8 cellular contexts compared by ENCODE assay signal in the genomic region with DNA sequence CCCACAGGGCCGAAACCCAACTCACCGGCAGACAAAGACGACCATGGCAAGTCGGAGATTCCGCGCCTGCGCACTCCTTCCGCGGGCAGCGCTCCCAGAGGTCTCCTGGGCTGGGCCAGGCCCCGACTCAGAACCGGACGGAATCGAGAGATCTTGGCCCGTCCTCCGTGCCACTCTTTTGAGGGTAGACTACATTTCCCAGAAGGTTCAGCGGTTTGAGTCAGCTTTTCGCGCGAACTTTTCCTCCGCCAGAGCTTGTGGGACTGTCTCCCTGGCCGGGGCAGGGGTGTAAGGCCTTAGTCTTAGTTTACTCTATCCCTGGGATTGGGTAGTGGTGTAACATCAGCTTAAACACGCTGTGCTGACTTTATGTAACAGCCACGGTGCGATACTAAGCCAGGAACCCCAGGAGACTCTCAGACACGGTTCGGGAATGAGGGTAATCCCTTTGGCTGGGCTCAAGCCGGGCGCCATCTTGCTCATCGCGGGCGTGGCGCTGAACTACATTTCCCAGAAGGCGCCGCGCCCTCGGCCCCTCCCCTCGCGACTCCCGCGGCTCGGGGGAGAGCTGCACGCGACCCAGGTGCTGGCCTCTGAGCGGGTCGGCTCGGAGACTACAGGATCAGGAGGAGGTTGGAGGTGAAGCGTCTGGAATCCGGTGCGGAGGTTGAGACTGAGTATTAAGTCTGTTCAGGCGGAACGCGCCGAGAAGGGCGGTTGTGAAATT. TPM values are rescaled to one million over a fixed set of nuclear protein-coding genes. Genes with fewer than 3 reads are reported as not detected.
A peak's percentile ranks its signal among the peaks of the same experiment; 100 is the strongest.
DNase-seq lines count a peak whose midpoint lies in the region; ATAC-seq and TF ChIP-seq lines count a peak whose summit lies in the region.

A gene (minus strand): TSS at position 78 of the 727 bp plus-strand sequence. CDS start 13,033 bp downstream, outside the sequence.

- no peak within 1 kb of the TSS for H3K23ac ChIP-seq in trophoblast cell (ENCODE audit: low read length)

- intact Hi-C loops in adrenal gland (cut with DNase I) (no loop called here), heart left ventricle (cut with DNase I) (loop anchor here in 3 of 10 donors (5.0 to 10.0 kb wide), 4 partner anchors 44 to 324 kb away; a partner anchor contains a TSS), transverse colon (cut with DNase I; ENCODE audit: low total_unique reads) (no loop called here)

- 0 to 1% (median 0%) methylated on average over 7 to 55 of the region's 55 CpGs for WGBS in adrenal gland, 4 donors
- WGBS in heart left ventricle, 4 donors = 0 to 1% (median 0%) methylated on average over 19 to 55 of the region's 55 CpGs
- WGBS in trophoblast cell (ENCODE audit: extremely low coverage, insufficient coverage, insufficient read length) = no CpG with 5 or more reads among the region's 55 CpGs
- 0% methylated on average over 51 of the region's 55 CpGs; no CpG with 5 or more reads in 1 of the 2 donors for WGBS in transverse colon (ENCODE audit: low coverage in 1 of 2), 2 donors

- H3K4me3 ChIP-seq in GM12865 (ENCODE audit: low read depth, low read length) (peak within 1 kb of the TSS; percentile 80), adrenal gland (peak within 1 kb of the TSS; percentile 21 to 97 (median 65)), heart left ventricle (peak within 1 kb of the TSS; percentile 40 to 89 (median 74)), trophoblast cell (ENCODE audit: low read depth, low read length) (peak within 1 kb of the TSS; percentile 99), transverse colon (peak within 1 kb of the TSS; percentile 53 to 80 (median 68))

- H2AFZ ChIP-seq in trophoblast cell (ENCODE audit: insufficient read depth, low read length, poor library complexity) = peak within 1 kb of the TSS; percentile 96

- H3K18ac ChIP-seq in trophoblast cell (ENCODE audit: low read length) = peak within 1 kb of the TSS; percentile 98

- H4K91ac ChIP-seq in trophoblast cell (ENCODE audit: low read depth, low read length) = peak within 1 kb of the TSS; percentile 92

- H2BK120ac ChIP-seq in trophoblast cell (ENCODE audit: insufficient read depth, low read length, poor library complexity) = peak within 1 kb of the TSS; percentile 94

- peak within 1 kb of the TSS; percentile 90 for H2BK5ac ChIP-seq in trophoblast cell (ENCODE audit: low read depth, low read length, poor library complexity)

- DNase-seq in GM12865 (ENCODE audit: low read depth) = peak; percentile 97
- DNase-seq in NCI-H1436 treated with DMSO at 0.1 percent for 48 hours (lab: John Stamatoyannopoulos, UW) = peak; percentile 67
- peak; percentile 85 for DNase-seq in T follicular helper cell (ENCODE audit: low read depth)
- peak; percentile 97 to 99 (median 98) for DNase-seq in adrenal gland
- peak; percentile 97 to 99 (median 98) for DNase-seq in heart left ventricle
- DNase-seq in trophoblast cell = peak; percentile 98 to 99
- DNase-seq in transverse colon = peak; percentile 97

- H3K4me1 ChIP-seq in adrenal gland (replicated peaks in 1 of 2) (peaks cover 0 to 19% of the 10 kb centered on the region in 2 donors), heart left ventricle (peaks cover 0 to 26% (median 15%) of the 10 kb centered on the region in 12 donors), trophoblast cell (ENCODE audit: control insufficient read depth in 1 of 2, insufficient read depth in 2 of 2, low read length in 2 of 2) (peaks cover 4 to 9% of the 10 kb centered on the region in 2 experiments), transverse colon (peaks cover 7 to 19% (median 11%) of the 10 kb centered on the region in 4 donors)

- peak within 1 kb of the TSS; percentile 95 for H4K12ac ChIP-seq in trophoblast cell (ENCODE audit: low read depth, low read length)

- H2AK5ac ChIP-seq in trophoblast cell (ENCODE audit: low read length) = peak within 1 kb of the TSS; percentile 99

- peak; percentile 88 for ATAC-seq in HG02763 (IDR thresholded peaks at IDR 0.05; ENCODE audit: unreplicated experiment)
- ATAC-seq in heart left ventricle = peak; percentile 99

- TF ChIP-seq EP300 in transverse colon (IDR thresholded peaks at IDR 0.05; ENCODE audit: low read depth) = no peak

- H3K36me3 ChIP-seq in adrenal gland (replicated peaks in 1 of 2) (no peaks in the 10 kb centered on the region), heart left ventricle (peaks cover 0 to 47% (median 13%) of the 10 kb centered on the region in 9 donors), trophoblast cell (ENCODE audit: control insufficient read depth in 1 of 2, insufficient read depth in 2 of 2, low read length in 2 of 2) (peaks cover 3 to 4% of the 10 kb centered on the region in 2 experiments), transverse colon (peaks cover 0 to 33% (median 7%) of the 10 kb centered on the region in 4 donors)

- H3K27me3 ChIP-seq in adrenal gland (no peaks in the 10 kb centered on the region), heart left ventricle (no peaks in the 10 kb centered on the region), trophoblast cell (ENCODE audit: insufficient read depth, low read length) (no peaks in the 10 kb centered on the region), transverse colon (no peaks in the 10 kb centered on the region)

- peak within 1 kb of the TSS; percentile 94 for H4K8ac ChIP-seq in trophoblast cell (ENCODE audit: low read depth, low read length)

- peaks cover 6% of the 10 kb centered on the region for H3K79me2 ChIP-seq in trophoblast cell (ENCODE audit: control insufficient read depth, insufficient read depth, low read length, poor library complexity)

- peaks cover 8% of the 10 kb centered on the region for H3K79me1 ChIP-seq in trophoblast cell (ENCODE audit: low read length)

- TF ChIP-seq POLR2A in adrenal gland (IDR thresholded peaks at IDR 0.05) (peak; percentile 40 to 67), heart left ventricle (IDR thresholded peaks at IDR 0.05) (peak in 1 of 2 donors; percentile 48), transverse colon (IDR thresholded peaks at IDR 0.05) (peak; percentile 58)

- H3K27ac ChIP-seq in adrenal gland (peak within 1 kb of the TSS; percentile 55 to 93 (median 89)), heart left ventricle (peak within 1 kb of the TSS; percentile 73 to 99 (median 94)), trophoblast cell (ENCODE audit: low read depth, low read length) (peak within 1 kb of the TSS; percentile 70), transverse colon (peak within 1 kb of the TSS; percentile 89 to 93 (median 90))

- peaks cover 0 to 7% (median 0%) of the 10 kb centered on the region in 3 donors for H3K9me3 ChIP-seq in adrenal gland (replicated peaks in 1 of 3)
- peaks cover 0 to 60% (median 20%) of the 10 kb centered on the region in 12 donors for H3K9me3 ChIP-seq in heart left ventricle
- H3K9me3 ChIP-seq in trophoblast cell (ENCODE audit: insufficient read depth, low read depth, low read length) = peaks cover 6% of the 10 kb centered on the region
- H3K9me3 ChIP-seq in transverse colon = peaks cover 38 to 47% of the 10 kb centered on the region in 2 donors

- H2BK12ac ChIP-seq in trophoblast cell (ENCODE audit: low read length) = no peak within 1 kb of the TSS

- in situ Hi-C loops in transverse colon (cut with MboI; ENCODE audit: low pct_ligation_motif_present in 1 of 4, low pct_unique_long_range_greater_than_20kb in 1 of 4, low sequenced_read_pairs in 3 of 4) = no loop called here

- no peak for TF ChIP-seq CTCF in GM12865 (IDR thresholded peaks at IDR 0.05; ENCODE audit: insufficient read depth, low read depth, low read length, missing control alignments)
- TF ChIP-seq CTCF in adrenal gland (IDR thresholded peaks at IDR 0.05) = peak in 1 of 6 experiments; percentile 7
- TF ChIP-seq CTCF in heart left ventricle (IDR thresholded peaks at IDR 0.05) = peak in 3 of 12 donors; percentile 10 to 19 (median 16)
- peak in 1 of 5 experiments; percentile 23 for TF ChIP-seq CTCF in transverse colon (IDR thresholded peaks at IDR 0.05)

- H3K4me2 ChIP-seq in trophoblast cell (ENCODE audit: low read length) = peak within 1 kb of the TSS; percentile 96

- H3K4ac ChIP-seq in trophoblast cell (ENCODE audit: low read depth, low read length) = peak within 1 kb of the TSS; percentile 100

- H3K9ac ChIP-seq in trophoblast cell (ENCODE audit: low read length) = peak within 1 kb of the TSS; percentile 100

- peak within 1 kb of the TSS; percentile 99 for H3K14ac ChIP-seq in trophoblast cell (ENCODE audit: low read length)

RNA-seq across cellular contexts. Expression of the gene that starts here (rescaled TPM):
- total RNA-seq in adrenal gland = 10 to 100 TPM in 6 of 8 donors, 1 to 10 TPM in 2; 9.4 to 16.0 (median 11.8) TPM
- 10 to 100 TPM in 1 of 3 donors, 1 to 10 TPM in 2; 2.2 to 16.5 (median 3.2) TPM for polyA plus RNA-seq in adrenal gland
- 10 to 100 TPM in 4 of 9 donors, 1 to 10 TPM in 5; 5.2 to 13.7 (median 8.5) TPM for total RNA-seq in heart left ventricle
- 1 to 10 TPM; 3.4 to 5.7 TPM for polyA plus RNA-seq in heart left ventricle
- polyA plus RNA-seq in trophoblast cell (2013) = 13.6 and 14.2 TPM in 2 replicates
- 10 to 100 TPM in 1 of 4 donors, 1 to 10 TPM in 3; 2.6 to 11.1 (median 7.4) TPM for total RNA-seq in transverse colon

Comparison
In these comparisons a context has a peak if more than half of its experiments do, and no peak if none do; other contexts are left out.
1. Peak in every context shown above with its lines: DNase-seq, ATAC-seq, H3K4me3 ChIP-seq and H3K27ac ChIP-seq.